Comparison of ENCODE assay signal across 1 cellular context in genomic region chr2:25877431-25878360, GRCh38.
TF ChIP-seq lines count a peak whose summit lies in the region.

No MANE protein-coding gene starts in this region.

TF ChIP-seq in HepG2, 621 proteins besides CTCF, POLR2A, EP300 and RAD21 (continued from another document and continues in another):
- TF ChIP-seq IRF1 (CRISPR knock-in tag; IDR thresholded peaks at IDR 0.05; ENCODE audit: low read depth) (no peak), PHF21A (CRISPR knock-in tag; IDR thresholded peaks at IDR 0.05) (no peak; the same call in 1 of the 2 replicates), ATM (IDR thresholded peaks at IDR 0.05; ENCODE audit: borderline replicate concordance) (no peak), SAFB2 (CRISPR knock-in tag; IDR thresholded peaks at IDR 0.05; ENCODE audit: borderline replicate concordance, low read depth) (no peak), ZNF274 (CRISPR knock-in tag; IDR thresholded peaks at IDR 0.05) (peak; percentile 41; the same call in 1 of the 2 replicates), CAMTA2 (CRISPR knock-in tag; IDR thresholded peaks at IDR 0.05; ENCODE audit: borderline replicate concordance) (peak; percentile 87; the same call in 1 of the 2 replicates), ONECUT2 (CRISPR knock-in tag; IDR thresholded peaks at IDR 0.05) (no peak), ZBTB34 (CRISPR knock-in tag; IDR thresholded peaks at IDR 0.05) (no peak), EHMT2 (IDR thresholded peaks at IDR 0.05; ENCODE audit: borderline replicate concordance, low read depth, low read length) (no peak), NCOA5 (CRISPR knock-in tag; IDR thresholded peaks at IDR 0.05) (no peak), MTA3 (CRISPR knock-in tag; IDR thresholded peaks at IDR 0.05) (no peak), TP53 (CRISPR knock-in tag; conservative IDR thresholded peaks at IDR 0.05) (0 out of 2 replicates have a peak, but pooled peaks have one; percentile 33), ETS1 (CRISPR knock-in tag; IDR thresholded peaks at IDR 0.05) (no peak), RBFOX2 (IDR thresholded peaks at IDR 0.05; ENCODE audit: low read depth, low read length) (no peak), CSRNP2 (CRISPR knock-in tag; conservative IDR thresholded peaks at IDR 0.05; ENCODE audit: low read depth) (no peak), THAP9 (CRISPR knock-in tag; IDR thresholded peaks at IDR 0.05; ENCODE audit: borderline replicate concordance) (no peak), SOX5 (CRISPR knock-in tag; IDR thresholded peaks at IDR 0.05; ENCODE audit: borderline replicate concordance) (peak; percentile 25; the same call in 1 of the 2 replicates), ZNF235 (CRISPR knock-in tag; IDR thresholded peaks at IDR 0.05; ENCODE audit: borderline replicate concordance) (0 out of 2 replicates have a peak, but pooled peaks have one; percentile 73), ZNF841 (CRISPR knock-in tag; IDR thresholded peaks at IDR 0.05; ENCODE audit: borderline replicate concordance) (no peak), POGK (CRISPR knock-in tag; conservative IDR thresholded peaks at IDR 0.05) (no peak; the same call in 1 of the 2 replicates), ZNF143 (CRISPR knock-in tag; IDR thresholded peaks at IDR 0.05) (peak; percentile 91), ZNF646 (CRISPR knock-in tag; IDR thresholded peaks at IDR 0.05) (no peak), ZHX2 (IDR thresholded peaks at IDR 0.05; ENCODE audit: low read depth) (0 out of 2 replicates have a peak, but pooled peaks have one; percentile 36), ZHX2 (CRISPR knock-in tag; IDR thresholded peaks at IDR 0.05; ENCODE audit: borderline replicate concordance) (0 out of 2 replicates have a peak, but pooled peaks have one; percentile 31), ZNF124 (CRISPR knock-in tag; IDR thresholded peaks at IDR 0.05) (peak; percentile 49; the same call in 1 of the 2 replicates), ATF1 (CRISPR knock-in tag; IDR thresholded peaks at IDR 0.05) (peak; percentile 64), CENPT (CRISPR knock-in tag; IDR thresholded peaks at IDR 0.05; ENCODE audit: low read depth) (0 out of 2 replicates have a peak, but pooled peaks have one; percentile 74), MLLT10 (CRISPR knock-in tag; IDR thresholded peaks at IDR 0.05) (no peak), JDP2 (CRISPR knock-in tag; IDR thresholded peaks at IDR 0.05; ENCODE audit: borderline replicate concordance) (no peak), ZMYM4 (CRISPR knock-in tag; IDR thresholded peaks at IDR 0.05) (no peak; the same call in 1 of the 2 replicates), ZNF484 (CRISPR knock-in tag; IDR thresholded peaks at IDR 0.05; ENCODE audit: borderline replicate concordance, low read depth) (no peak), ZKSCAN8 (CRISPR knock-in tag; IDR thresholded peaks at IDR 0.05; ENCODE audit: borderline replicate concordance) (peak; percentile 28; the same call in 1 of the 2 replicates), EED (CRISPR knock-in tag; IDR thresholded peaks at IDR 0.05) (peak; percentile 82), HMG20A (CRISPR knock-in tag; IDR thresholded peaks at IDR 0.05; ENCODE audit: borderline replicate concordance) (no peak)
